In genomic region chr12:69231479-69231878, GRCh38 we compare ENCODE assay signal across 11 cellular contexts.
"Had no signal": no experiment of that assay in that cellular context is flagged by ENCODE, and none has a peak within 500 bp of the region (broad histone marks: within the 10 kb centered on the region; RNA-seq: fewer than 3 reads in every experiment).

No MANE protein-coding gene starts in this region.

- H3K27ac Mint-ChIP-seq: GM23338, H9, HFFc6 had no signal

- H3K4me1 Mint-ChIP-seq: GM23338, H9 had no signal

- H3K27ac ChIP-seq: GM23248 had no signal

- H3K4me3 Mint-ChIP-seq: GM23338, H9, HFFc6 had no signal

- FAIRE-seq: H1, H54 had no signal

- H3K9ac ChIP-seq: GM23248 had no signal

- H3K4me3 ChIP-seq: GM23248, GM23338, HAP-1 had no signal

- H3K36me3 ChIP-seq: HAP-1 had no signal

- ATAC-seq: GM23338, HCT116 had no signal

- H3K4me2 ChIP-seq: GM23338 had no signal

- DNase-seq: GM23248, GOT3, H7, H9, HCEC 1CT, HFFc6 had no signal

- H3K4me1 ChIP-seq: HAP-1 had no signal

- H2AFZ ChIP-seq: GM23248, GM23338 had no signal

- H3K9me3 ChIP-seq: HAP-1 had no signal
